9 cellular contexts compared by ENCODE assay signal in genomic region chr1:3772027-3772714, GRCh38. TPM values are rescaled to one million over a fixed set of nuclear protein-coding genes. Genes with fewer than 3 reads are reported as not detected.
A peak's percentile ranks its signal among the peaks of the same experiment; 100 is the strongest.
DNase-seq lines count a peak whose midpoint lies in the region; ATAC-seq, FAIRE-seq and TF ChIP-seq lines count a peak whose summit lies in the region.
"Had no signal": no experiment of that assay in that cellular context is flagged by ENCODE, and none has a peak within 500 bp of the region (broad histone marks: within the 10 kb centered on the region; RNA-seq: fewer than 3 reads in every experiment).

No MANE protein-coding gene starts in this region.

- H3K9me3 Mint-ChIP-seq in WTC11: peaks cover 7% of the 10 kb centered on the region; the same call in 1 of the 2 replicates

- CTCF ChIA-PET in WTC11 (lab: Charles Lee): interaction anchor here (0.9 to 1.8 kb wide), 4 partner anchors 9 to 48 kb away, joined by 3 to 9 read pairs (median 4); no protein-coding TSS in a partner anchor

- TF ChIP-seq CTCF in WTC11 (IDR thresholded peaks at IDR 0.05) (no peak), bronchial epithelial cell (IDR thresholded peaks at IDR 0.05; ENCODE audit: insufficient read depth, low read length, severe bottlenecking) (no peak)

- ATAC-seq in WTC11 (peak; percentile 85), GM18520 (IDR thresholded peaks at IDR 0.05; ENCODE audit: unreplicated experiment) (no peak)

- no peak overlapping the region for H3K27ac Mint-ChIP-seq in WTC11

- POLR2A ChIA-PET in WTC11 (lab: Charles Lee): interaction anchor here (0.8 kb wide), 1 partner anchor 26 kb away, joined by 3 read pairs; no protein-coding TSS in a partner anchor

- peaks cover 4% of the 10 kb centered on the region for H3K27me3 ChIP-seq in bronchial epithelial cell (ENCODE audit: control insufficient read depth, insufficient read depth, low read length)

- H3K27me3 Mint-ChIP-seq in WTC11 (ENCODE audit: low read depth): peaks cover 3% of the 10 kb centered on the region

- peaks cover 2% of the 10 kb centered on the region; the same call in 1 of the 2 replicates for H3K36me3 Mint-ChIP-seq in WTC11

- peak overlapping the region; percentile 52 for H3K4me3 ChIP-seq in bronchial epithelial cell (ENCODE audit: low read depth, low read length)

- DNase-seq in EL (peak; percentile 78), HCEC 1CT (peak; percentile 52), NCI-H128 (lab: John Stamatoyannopoulos, UW; ENCODE audit: unreplicated experiment) (peak; percentile 65), WTC11 (ENCODE audit: low spot score) (peak; percentile 98), bronchial epithelial cell (ENCODE audit: low read depth) (peak; percentile 58), islet precursor cell (peak; percentile 99)
- DNase-seq in stimulated activated CD4-positive, alpha-beta T cell treated with anti-CD3 and anti-CD28 coated beads, Interleukin-15, amount 100 ng/mL, for 48 hours (ENCODE audit: low read depth in 2 of 2): peak; percentile 86 to 87

- no peaks in the 10 kb centered on the region for H3K36me3 ChIP-seq in bronchial epithelial cell (ENCODE audit: control insufficient read depth, insufficient read depth, low read length)

- FAIRE-seq in bronchial epithelial cell (lab: Jason Lieb, UNC): no peak

- H3K4me3 Mint-ChIP-seq in WTC11: peak overlapping the region; percentile 64

- H3K4me1 Mint-ChIP-seq in WTC11: peaks cover 30% of the 10 kb centered on the region

TF ChIP-seq in WTC11, 78 proteins besides CTCF, POLR2A, EP300 and RAD21:
- TF ChIP-seq SMAD4 (CRISPR knock-in tag; IDR thresholded peaks at IDR 0.05) (no peak), SMAD3 (CRISPR knock-in tag; IDR thresholded peaks at IDR 0.05; ENCODE audit: borderline replicate concordance) (0 out of 2 replicates have a peak, but pooled peaks have one; percentile 63), HMGXB4 (CRISPR knock-in tag; IDR thresholded peaks at IDR 0.05) (peak; percentile 48; the same call in 1 of the 2 replicates), FOXK1 (CRISPR knock-in tag; IDR thresholded peaks at IDR 0.05) (no peak), RELA (CRISPR knock-in tag; IDR thresholded peaks at IDR 0.05; ENCODE audit: borderline replicate concordance) (peak; percentile 68; the same call in 1 of the 2 replicates), ZNF425 (CRISPR knock-in tag; conservative IDR thresholded peaks at IDR 0.05) (no peak), E2F5 (CRISPR knock-in tag; IDR thresholded peaks at IDR 0.05) (peak; percentile 51; the same call in 1 of the 2 replicates), ZMAT4 (CRISPR knock-in tag; IDR thresholded peaks at IDR 0.05) (no peak), FOXP4 (CRISPR knock-in tag; IDR thresholded peaks at IDR 0.05) (peak; percentile 47; the same call in 1 of the 2 replicates), ZNF232 (CRISPR knock-in tag; IDR thresholded peaks at IDR 0.05) (peak; percentile 69; the same call in 1 of the 2 replicates), USF2 (CRISPR knock-in tag; IDR thresholded peaks at IDR 0.05) (peak; percentile 56), USF1 (CRISPR knock-in tag; IDR thresholded peaks at IDR 0.05) (peak; percentile 61; the same call in 1 of the 2 replicates), MAX (CRISPR knock-in tag; IDR thresholded peaks at IDR 0.05) (peak; percentile 84; the same call in 1 of the 2 replicates), ZNF396 (CRISPR knock-in tag; IDR thresholded peaks at IDR 0.05; ENCODE audit: borderline replicate concordance) (no peak), TEAD1 (CRISPR knock-in tag; IDR thresholded peaks at IDR 0.05) (no peak)

RNA-seq across cellular contexts. Expression of gene SMIM1, which starts 0.4 kb away (rescaled TPM):
- total RNA-seq in WTC11 (2021) (10.2 to 11.1 TPM (median 10.3 TPM) in 3 replicates), bronchial epithelial cell (1.2 TPM in 1 of 2 replicates, not detected in the other)
- total RNA-seq: temporal lobe had no signal

RNA-seq across cellular contexts. Expression of gene CCDC27, which starts 19.9 kb away (rescaled TPM):
- 0.13 to 0.25 TPM (median 0.23 TPM) in 3 replicates for total RNA-seq in WTC11 (2021)
- not detected in 2 replicates for total RNA-seq in bronchial epithelial cell
- total RNA-seq: temporal lobe had no signal

RNA-seq across cellular contexts. Expression of gene LRRC47, which starts 24.1 kb away (rescaled TPM):
- total RNA-seq in WTC11 (2021): 70.6 to 92.4 TPM (median 71.0 TPM) in 3 replicates
- total RNA-seq in bronchial epithelial cell: 35.6 and 37.9 TPM in 2 replicates
